1 cellular context compared by ENCODE assay signal in the genomic region with DNA sequence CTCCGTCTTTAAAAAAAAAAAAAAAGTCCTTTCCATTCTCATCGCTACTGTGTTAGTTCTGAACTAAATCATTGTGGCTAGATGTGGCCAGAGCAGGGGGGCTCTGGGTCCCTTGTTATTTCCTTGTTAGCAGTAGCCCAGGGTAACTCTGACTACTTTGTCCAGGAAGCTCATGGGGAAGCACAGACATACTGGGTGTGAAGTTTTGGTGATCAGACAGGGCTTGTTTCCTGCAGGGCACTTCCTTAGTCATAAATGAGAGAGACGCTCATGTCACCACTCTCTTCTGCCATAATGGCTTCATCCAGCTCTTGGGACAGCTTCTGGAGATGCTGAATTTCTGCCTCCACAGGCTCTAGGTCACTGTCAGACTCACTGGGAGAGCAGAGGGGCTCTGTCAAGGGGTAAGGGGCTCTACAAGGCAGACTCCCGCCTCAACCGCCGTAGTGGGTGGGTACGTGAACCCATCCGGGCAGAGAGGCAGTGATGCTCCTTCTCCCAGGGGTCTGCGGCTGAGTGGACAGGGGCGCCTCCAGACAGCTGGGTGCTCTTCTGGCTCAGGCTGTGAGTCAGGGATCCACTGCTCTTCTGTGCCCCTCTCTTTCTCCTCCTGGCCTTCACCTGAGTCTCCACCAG.
TF ChIP-seq lines count a peak whose summit lies in the region.

No MANE protein-coding gene starts in this region.

TF ChIP-seq in K562, 482 proteins besides CTCF, POLR2A, EP300 and RAD21 (continued from another document):
- TF ChIP-seq, protein P1, sequence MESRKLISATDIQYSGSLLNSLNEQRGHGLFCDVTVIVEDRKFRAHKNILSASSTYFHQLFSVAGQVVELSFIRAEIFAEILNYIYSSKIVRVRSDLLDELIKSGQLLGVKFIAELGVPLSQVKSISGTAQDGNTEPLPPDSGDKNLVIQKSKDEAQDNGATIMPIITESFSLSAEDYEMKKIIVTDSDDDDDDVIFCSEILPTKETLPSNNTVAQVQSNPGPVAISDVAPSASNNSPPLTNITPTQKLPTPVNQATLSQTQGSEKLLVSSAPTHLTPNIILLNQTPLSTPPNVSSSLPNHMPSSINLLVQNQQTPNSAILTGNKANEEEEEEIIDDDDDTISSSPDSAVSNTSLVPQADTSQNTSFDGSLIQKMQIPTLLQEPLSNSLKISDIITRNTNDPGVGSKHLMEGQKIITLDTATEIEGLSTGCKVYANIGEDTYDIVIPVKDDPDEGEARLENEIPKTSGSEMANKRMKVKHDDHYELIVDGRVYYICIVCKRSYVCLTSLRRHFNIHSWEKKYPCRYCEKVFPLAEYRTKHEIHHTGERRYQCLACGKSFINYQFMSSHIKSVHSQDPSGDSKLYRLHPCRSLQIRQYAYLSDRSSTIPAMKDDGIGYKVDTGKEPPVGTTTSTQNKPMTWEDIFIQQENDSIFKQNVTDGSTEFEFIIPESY (CRISPR knock-in tag; IDR thresholded peaks at IDR 0.05) = no peak
- TF ChIP-seq KLF10 (CRISPR knock-in tag; IDR thresholded peaks at IDR 0.05) (no peak), PPARD (CRISPR knock-in tag; IDR thresholded peaks at IDR 0.05) (no peak), MED1 (CRISPR knock-in tag; IDR thresholded peaks at IDR 0.05; ENCODE audit: borderline replicate concordance) (no peak), CHD4 (IDR thresholded peaks at IDR 0.05; ENCODE audit: insufficient read depth, insufficient replicate concordance, low read depth, low read length, poor library complexity, severe bottlenecking) (no peak), ZNF395 (CRISPR knock-in tag; IDR thresholded peaks at IDR 0.05) (no peak), DLX4 (CRISPR knock-in tag; IDR thresholded peaks at IDR 0.05) (no peak), ADNP (tag; IDR thresholded peaks at IDR 0.05) (no peak), RBM39 (optimal IDR thresholded peaks at IDR 0.05; ENCODE audit: low read depth, low read length) (no peak), VEZF1 (CRISPR knock-in tag; IDR thresholded peaks at IDR 0.05) (no peak)
- TF ChIP-seq, protein P2, sequence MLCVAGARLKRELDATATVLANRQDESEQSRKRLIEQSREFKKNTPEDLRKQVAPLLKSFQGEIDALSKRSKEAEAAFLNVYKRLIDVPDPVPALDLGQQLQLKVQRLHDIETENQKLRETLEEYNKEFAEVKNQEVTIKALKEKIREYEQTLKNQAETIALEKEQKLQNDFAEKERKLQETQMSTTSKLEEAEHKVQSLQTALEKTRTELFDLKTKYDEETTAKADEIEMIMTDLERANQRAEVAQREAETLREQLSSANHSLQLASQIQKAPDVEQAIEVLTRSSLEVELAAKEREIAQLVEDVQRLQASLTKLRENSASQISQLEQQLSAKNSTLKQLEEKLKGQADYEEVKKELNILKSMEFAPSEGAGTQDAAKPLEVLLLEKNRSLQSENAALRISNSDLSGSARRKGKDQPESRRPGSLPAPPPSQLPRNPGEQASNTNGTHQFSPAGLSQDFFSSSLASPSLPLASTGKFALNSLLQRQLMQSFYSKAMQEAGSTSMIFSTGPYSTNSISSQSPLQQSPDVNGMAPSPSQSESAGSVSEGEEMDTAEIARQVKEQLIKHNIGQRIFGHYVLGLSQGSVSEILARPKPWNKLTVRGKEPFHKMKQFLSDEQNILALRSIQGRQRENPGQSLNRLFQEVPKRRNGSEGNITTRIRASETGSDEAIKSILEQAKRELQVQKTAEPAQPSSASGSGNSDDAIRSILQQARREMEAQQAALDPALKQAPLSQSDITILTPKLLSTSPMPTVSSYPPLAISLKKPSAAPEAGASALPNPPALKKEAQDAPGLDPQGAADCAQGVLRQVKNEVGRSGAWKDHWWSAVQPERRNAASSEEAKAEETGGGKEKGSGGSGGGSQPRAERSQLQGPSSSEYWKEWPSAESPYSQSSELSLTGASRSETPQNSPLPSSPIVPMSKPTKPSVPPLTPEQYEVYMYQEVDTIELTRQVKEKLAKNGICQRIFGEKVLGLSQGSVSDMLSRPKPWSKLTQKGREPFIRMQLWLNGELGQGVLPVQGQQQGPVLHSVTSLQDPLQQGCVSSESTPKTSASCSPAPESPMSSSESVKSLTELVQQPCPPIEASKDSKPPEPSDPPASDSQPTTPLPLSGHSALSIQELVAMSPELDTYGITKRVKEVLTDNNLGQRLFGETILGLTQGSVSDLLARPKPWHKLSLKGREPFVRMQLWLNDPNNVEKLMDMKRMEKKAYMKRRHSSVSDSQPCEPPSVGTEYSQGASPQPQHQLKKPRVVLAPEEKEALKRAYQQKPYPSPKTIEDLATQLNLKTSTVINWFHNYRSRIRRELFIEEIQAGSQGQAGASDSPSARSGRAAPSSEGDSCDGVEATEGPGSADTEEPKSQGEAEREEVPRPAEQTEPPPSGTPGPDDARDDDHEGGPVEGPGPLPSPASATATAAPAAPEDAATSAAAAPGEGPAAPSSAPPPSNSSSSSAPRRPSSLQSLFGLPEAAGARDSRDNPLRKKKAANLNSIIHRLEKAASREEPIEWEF (CRISPR knock-in tag; IDR thresholded peaks at IDR 0.05) = no peak
